Comparison of ENCODE assay signal across 9 cellular contexts in genomic region chr2:187982668-187983067, GRCh38.
A peak's percentile ranks its signal among the peaks of the same experiment; 100 is the strongest.
DNase-seq lines count a peak whose midpoint lies in the region; ATAC-seq and TF ChIP-seq lines count a peak whose summit lies in the region.
"Had no signal": no experiment of that assay in that cellular context is flagged by ENCODE, and none has a peak within 500 bp of the region (broad histone marks: within the 10 kb centered on the region; RNA-seq: fewer than 3 reads in every experiment).

No MANE protein-coding gene starts in this region.

- no peaks in the 10 kb centered on the region for H3K9me3 ChIP-seq in liver (ENCODE audit: control insufficient read depth in 4 of 4, low read length in 3 of 4)
- H3K9me3 ChIP-seq: neutrophil had no signal

- H3K27ac ChIP-seq in liver (ENCODE audit: low read depth in 1 of 2, low read length in 2 of 2) = no peak overlapping the region
- H3K27ac ChIP-seq: neutrophil had no signal

- peak; percentile 53 to 55 for TF ChIP-seq RAD21 in liver (IDR thresholded peaks at IDR 0.05)

- peaks cover 4 to 19% (median 15%) of the 10 kb centered on the region in 4 donors for H3K4me1 ChIP-seq in liver (ENCODE audit: control insufficient read depth in 4 of 4, insufficient read depth in 4 of 4, low read length in 3 of 4)

- no peak overlapping the region for H3K4me3 ChIP-seq in liver (ENCODE audit: low read depth in 1 of 3, low read length in 3 of 3)

- TF ChIP-seq CTCF in liver (IDR thresholded peaks at IDR 0.05; ENCODE audit: low read depth, low read length, missing input control) = no peak

- no peaks in the 10 kb centered on the region for H3K36me3 ChIP-seq in liver (ENCODE audit: control insufficient read depth in 4 of 4, insufficient read depth in 3 of 4, low read depth in 1 of 4, low read length in 3 of 4)
- H3K36me3 ChIP-seq: neutrophil had no signal

- DNase-seq in SIG-M5 treated with dmso at 0.1 percent for 504 hours (lab: John Stamatoyannopoulos, UW; ENCODE audit: unreplicated experiment) (peak; percentile 84), NCI-H446 treated with DMSO at 0.1 percent for 48 hours (lab: John Stamatoyannopoulos, UW) (no peak), dermis blood vessel endothelial cell (no peak), NCI-H69 (lab: John Stamatoyannopoulos, UW) (no peak)
- no peak for DNase-seq in stimulated activated CD4-positive, alpha-beta T cell treated with anti-CD3 and anti-CD28 coated beads, Interleukin-12 subunit alpha, Interleukin-12 subunit beta, amount 100 ng/mL, for 4 hours

- H3K9ac ChIP-seq in liver (ENCODE audit: low read depth in 1 of 2, low read length in 2 of 2) = no peak overlapping the region

- ATAC-seq in GM19043 (IDR thresholded peaks at IDR 0.05; ENCODE audit: low read depth, unreplicated experiment) (peak; percentile 71), HG03066 (IDR thresholded peaks at IDR 0.05; ENCODE audit: low read depth, unreplicated experiment) (peak; percentile 92)

- no peaks in the 10 kb centered on the region for H3K27me3 ChIP-seq in liver (ENCODE audit: control insufficient read depth in 4 of 4, insufficient read depth in 4 of 4, low read length in 3 of 4)
- H3K27me3 ChIP-seq: neutrophil had no signal

- 6% methylated on average over 1 of the region's 1 CpG for WGBS in liver

TF ChIP-seq in liver, 16 proteins besides CTCF, POLR2A, EP300 and RAD21:
- TF ChIP-seq YY1 (IDR thresholded peaks at IDR 0.05) (peak; percentile 42), FOXA1 (IDR thresholded peaks at IDR 0.05) (peak; percentile 16), HNF4A (conservative IDR thresholded peaks at IDR 0.05) (peak; percentile 87 to 90), HNF4G (IDR thresholded peaks at IDR 0.05) (peak; percentile 47), FOXA2 (IDR thresholded peaks at IDR 0.05) (peak; percentile 66), ZBTB33 (IDR thresholded peaks at IDR 0.05) (peak; percentile 47), RXRA (IDR thresholded peaks at IDR 0.05) (peak; percentile 95 to 97), MAX (IDR thresholded peaks at IDR 0.05) (peak; percentile 55), GABPA (IDR thresholded peaks at IDR 0.05 in 1 of 2, conservative IDR thresholded peaks at IDR 0.05 in 1 of 2) (no peak), NR2F2 (IDR thresholded peaks at IDR 0.05) (peak; percentile 64), TAF1 (conservative IDR thresholded peaks at IDR 0.05) (no peak), JUND (IDR thresholded peaks at IDR 0.05) (peak in 1 of 2 donors; percentile 58), SP1 (IDR thresholded peaks at IDR 0.05) (peak; percentile 69), EGR1 (IDR thresholded peaks at IDR 0.05; ENCODE audit: low read depth in 2 of 2) (no peak)
- TF ChIP-seq, protein P1, sequence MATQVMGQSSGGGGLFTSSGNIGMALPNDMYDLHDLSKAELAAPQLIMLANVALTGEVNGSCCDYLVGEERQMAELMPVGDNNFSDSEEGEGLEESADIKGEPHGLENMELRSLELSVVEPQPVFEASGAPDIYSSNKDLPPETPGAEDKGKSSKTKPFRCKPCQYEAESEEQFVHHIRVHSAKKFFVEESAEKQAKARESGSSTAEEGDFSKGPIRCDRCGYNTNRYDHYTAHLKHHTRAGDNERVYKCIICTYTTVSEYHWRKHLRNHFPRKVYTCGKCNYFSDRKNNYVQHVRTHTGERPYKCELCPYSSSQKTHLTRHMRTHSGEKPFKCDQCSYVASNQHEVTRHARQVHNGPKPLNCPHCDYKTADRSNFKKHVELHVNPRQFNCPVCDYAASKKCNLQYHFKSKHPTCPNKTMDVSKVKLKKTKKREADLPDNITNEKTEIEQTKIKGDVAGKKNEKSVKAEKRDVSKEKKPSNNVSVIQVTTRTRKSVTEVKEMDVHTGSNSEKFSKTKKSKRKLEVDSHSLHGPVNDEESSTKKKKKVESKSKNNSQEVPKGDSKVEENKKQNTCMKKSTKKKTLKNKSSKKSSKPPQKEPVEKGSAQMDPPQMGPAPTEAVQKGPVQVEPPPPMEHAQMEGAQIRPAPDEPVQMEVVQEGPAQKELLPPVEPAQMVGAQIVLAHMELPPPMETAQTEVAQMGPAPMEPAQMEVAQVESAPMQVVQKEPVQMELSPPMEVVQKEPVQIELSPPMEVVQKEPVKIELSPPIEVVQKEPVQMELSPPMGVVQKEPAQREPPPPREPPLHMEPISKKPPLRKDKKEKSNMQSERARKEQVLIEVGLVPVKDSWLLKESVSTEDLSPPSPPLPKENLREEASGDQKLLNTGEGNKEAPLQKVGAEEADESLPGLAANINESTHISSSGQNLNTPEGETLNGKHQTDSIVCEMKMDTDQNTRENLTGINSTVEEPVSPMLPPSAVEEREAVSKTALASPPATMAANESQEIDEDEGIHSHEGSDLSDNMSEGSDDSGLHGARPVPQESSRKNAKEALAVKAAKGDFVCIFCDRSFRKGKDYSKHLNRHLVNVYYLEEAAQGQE (IDR thresholded peaks at IDR 0.05) = peak; percentile 40
- TF ChIP-seq, protein P2, sequence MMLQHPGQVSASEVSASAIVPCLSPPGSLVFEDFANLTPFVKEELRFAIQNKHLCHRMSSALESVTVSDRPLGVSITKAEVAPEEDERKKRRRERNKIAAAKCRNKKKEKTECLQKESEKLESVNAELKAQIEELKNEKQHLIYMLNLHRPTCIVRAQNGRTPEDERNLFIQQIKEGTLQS (IDR thresholded peaks at IDR 0.05) = no peak
